14 cellular contexts compared by ENCODE assay signal in the genomic region with DNA sequence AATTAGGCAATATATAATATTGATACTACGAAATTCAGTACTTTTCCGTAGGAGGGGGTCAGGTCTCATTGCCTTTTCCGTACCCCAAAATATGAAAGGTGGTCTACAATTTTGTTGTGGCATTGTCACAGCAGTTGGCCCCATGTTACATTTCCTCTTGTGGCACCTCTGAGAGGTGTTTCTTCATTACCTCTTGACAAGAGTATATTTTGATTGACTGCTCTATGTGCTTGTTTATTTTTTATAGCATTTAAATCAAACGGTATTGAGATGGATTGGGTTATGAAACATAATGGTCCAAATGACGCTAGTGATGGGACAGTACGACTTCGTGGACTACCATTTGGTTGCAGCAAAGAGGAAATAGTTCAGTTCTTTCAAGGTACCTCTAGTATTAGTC. TPM values are rescaled to one million over a fixed set of nuclear protein-coding genes. Genes with fewer than 3 reads are reported as not detected.
DNase-seq lines count a peak whose midpoint lies in the region; ATAC-seq and TF ChIP-seq lines count a peak whose summit lies in the region.
"Had no signal": no experiment of that assay in that cellular context is flagged by ENCODE, and none has a peak within 500 bp of the region (broad histone marks: within the 10 kb centered on the region; RNA-seq: fewer than 3 reads in every experiment).

No MANE protein-coding gene starts in this region.

- peak overlapping the region; percentile 52 for H3K4me3 Mint-ChIP-seq in activated CD4-positive, alpha-beta T cell treated with anti-CD3 and anti-CD28 coated beads, Interleukin-2, amount 10 ng/mL, durations not matched to agents 7 days and 5 days
- peak overlapping the region; percentile 71 to 100 (median 98) for H3K4me3 Mint-ChIP-seq in T-cell

- H3K36me3 Mint-ChIP-seq in activated CD4-positive, alpha-beta T cell treated with anti-CD3 and anti-CD28 coated beads, Interleukin-2, amount 10 ng/mL, durations not matched to agents 7 days and 5 days (ENCODE audit: low read depth) = peaks cover 70% of the 10 kb centered on the region
- H3K36me3 Mint-ChIP-seq in T-cell = peaks cover 43% of the 10 kb centered on the region

- intact Hi-C loops in Right ventricle myocardium superior (cut with DNase I) = no loop called here

- peak overlapping the region; percentile 34 for H3K27ac Mint-ChIP-seq in activated CD4-positive, alpha-beta T cell treated with anti-CD3 and anti-CD28 coated beads, Interleukin-2, amount 10 ng/mL, durations not matched to agents 7 days and 5 days
- H3K27ac Mint-ChIP-seq in T-cell = peak overlapping the region; percentile 84 to 85

- ATAC-seq in T-cell (replicated peaks in 1 of 4) (no peak), Right ventricle myocardium superior (ENCODE audit: poor library complexity) (no peak)
- ATAC-seq: left colon had no signal

- POLR2A ChIA-PET in activated CD4-positive, alpha-beta T cell treated with anti-CD3 and anti-CD28 coated beads, Interleukin-2, amount 10 ng/mL, durations not matched to agents 7 days and 5 days (lab: Charles Lee) = no interaction called here
- POLR2A ChIA-PET in T-cell (lab: Charles Lee) = interaction anchor here in 1 of 2 donors (0.6 kb wide), 2 partner anchors 11 to 348 kb away, joined by 3 to 4 read pairs; no protein-coding TSS in a partner anchor

- H3K4me1 Mint-ChIP-seq in activated CD4-positive, alpha-beta T cell treated with anti-CD3 and anti-CD28 coated beads, Interleukin-2, amount 10 ng/mL, durations not matched to agents 7 days and 5 days = peaks cover 49% of the 10 kb centered on the region
- H3K4me1 Mint-ChIP-seq in T-cell = peaks cover 56 to 80% (median 59%) of the 10 kb centered on the region in 3 donors

- H3K27me3 Mint-ChIP-seq in activated CD4-positive, alpha-beta T cell treated with anti-CD3 and anti-CD28 coated beads, Interleukin-2, amount 10 ng/mL, durations not matched to agents 7 days and 5 days = no peaks in the 10 kb centered on the region
- H3K27me3 Mint-ChIP-seq in T-cell = no peaks in the 10 kb centered on the region

- no peak for DNase-seq in activated CD4-positive, alpha-beta T cell treated with anti-CD3 and anti-CD28 coated beads, Interleukin-2, amount 10 ng/mL, durations not matched to agents 7 days and 5 days
- no peak for DNase-seq in activated CD4-positive, alpha-beta T cell treated with anti-CD3 and anti-CD28 coated beads for 48 hours
- DNase-seq in T-cell = no peak
- no peak for DNase-seq in fibroblast of pulmonary artery (ENCODE audit: low read depth)
- DNase-seq in retinal pigment epithelial cell (ENCODE audit: low read depth) = no peak
- no peak for DNase-seq in NCI-H1105 (lab: John Stamatoyannopoulos, UW)
- no peak for DNase-seq in NCI-H510A treated with DMSO at 0.1 percent for 48 hours (lab: John Stamatoyannopoulos, UW)
- DNase-seq in Right ventricle myocardium superior = no peak
- DNase-seq: ACHN, esophagus squamous epithelium, GDM1, left colon, NCI-H187 treated with DMSO at 0.1 percent for 48 hours had no signal

- CTCF ChIA-PET in activated CD4-positive, alpha-beta T cell treated with anti-CD3 and anti-CD28 coated beads, Interleukin-2, amount 10 ng/mL, durations not matched to agents 7 days and 5 days (lab: Charles Lee) = no interaction called here
- CTCF ChIA-PET in T-cell (lab: Charles Lee) = no interaction called here

- TF ChIP-seq CTCF in fibroblast of pulmonary artery (IDR thresholded peaks at IDR 0.05; ENCODE audit: low read length, missing control alignments) (no peak), retinal pigment epithelial cell (conservative IDR thresholded peaks at IDR 0.05; ENCODE audit: low read depth, low read length) (no peak)

- peak overlapping the region; percentile 10 for H3K4me3 ChIP-seq in fibroblast of pulmonary artery (replicated peaks; ENCODE audit: low read depth, low read length)
- H3K4me3 ChIP-seq in retinal pigment epithelial cell (ENCODE audit: low read length) = peak overlapping the region; percentile 17
- H3K4me3 ChIP-seq: skin epidermis had no signal

- no peaks in the 10 kb centered on the region for H3K9me3 Mint-ChIP-seq in activated CD4-positive, alpha-beta T cell treated with anti-CD3 and anti-CD28 coated beads, Interleukin-2, amount 10 ng/mL, durations not matched to agents 7 days and 5 days
- H3K9me3 Mint-ChIP-seq in T-cell = no peaks in the 10 kb centered on the region

RNA-seq across cellular contexts. Expression of gene PBLD, which starts 4.2 kb away (rescaled TPM):
- 1 to 10 TPM; 1.6 to 2.0 TPM for total RNA-seq in activated CD4-positive, alpha-beta T cell treated with anti-CD3 and anti-CD28 coated beads, Interleukin-2, amount 10 ng/mL, durations not matched to agents 7 days and 5 days
- total RNA-seq in T-cell = 1 to 10 TPM; 1.3 to 3.4 (median 1.9) TPM
- total RNA-seq in Right ventricle myocardium superior = 3.4 TPM

RNA-seq across cellular contexts. Expression of gene HNRNPH3, which starts 5.1 kb away (rescaled TPM):
- total RNA-seq in activated CD4-positive, alpha-beta T cell treated with anti-CD3 and anti-CD28 coated beads, Interleukin-2, amount 10 ng/mL, durations not matched to agents 7 days and 5 days = 100 to 1,000 TPM in 1 of 2 experiments, 10 to 100 TPM in 1; 99.6 to 117 TPM
- total RNA-seq in T-cell (100 to 1,000 TPM; 128 to 186 (median 137) TPM), Right ventricle myocardium superior (122 TPM)
